In the genomic region with DNA sequence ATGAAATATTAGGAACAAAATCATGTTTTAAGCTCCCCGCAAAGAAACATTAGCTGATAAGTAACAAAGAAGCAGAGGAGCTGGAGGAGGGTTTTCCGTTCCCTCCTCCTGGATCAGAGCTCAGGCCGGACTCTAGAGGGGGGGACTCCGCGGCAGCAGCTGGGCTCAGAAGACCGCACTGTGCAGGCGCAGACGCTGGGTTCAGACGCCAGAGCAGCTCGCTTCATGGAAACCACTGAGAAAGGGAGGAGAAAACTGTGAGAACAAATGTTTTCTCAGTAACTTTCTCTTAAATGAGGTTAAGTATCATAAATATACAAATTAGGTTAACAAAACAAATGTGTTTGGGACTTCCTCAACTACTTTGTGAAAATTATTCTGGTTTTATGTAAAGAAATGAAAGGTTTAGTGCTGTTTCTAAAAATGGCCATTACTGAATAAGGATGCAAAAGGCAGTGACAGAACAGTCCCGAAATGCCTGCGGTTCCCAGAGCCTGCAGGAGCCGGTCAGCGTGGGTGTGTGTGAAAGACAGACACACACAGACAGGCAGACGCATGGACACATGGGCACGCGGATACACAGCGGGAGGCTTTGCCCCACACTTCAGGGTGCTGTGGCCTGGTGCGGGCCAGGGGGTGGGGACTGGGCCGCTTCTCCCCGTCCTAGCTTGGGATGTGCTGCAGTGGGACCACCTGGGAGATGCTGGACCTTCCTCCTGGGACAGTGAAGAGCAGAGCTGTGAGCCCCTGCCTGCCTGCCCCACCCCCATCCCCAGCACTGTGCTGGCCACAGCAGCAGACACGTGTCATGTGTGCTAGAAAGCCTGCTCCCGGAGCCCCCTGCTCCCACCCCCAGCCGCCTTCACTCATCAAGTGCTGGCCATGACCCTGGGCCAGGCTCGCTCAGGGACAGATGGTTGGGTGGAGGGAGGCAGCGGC, we compare ENCODE assay signal across 29 cellular contexts. TPM values are rescaled to one million over a fixed set of nuclear protein-coding genes. Genes with fewer than 3 reads are reported as not detected.
DNase-seq lines count a peak whose midpoint lies in the region; ATAC-seq and TF ChIP-seq lines count a peak whose summit lies in the region.
"Had no signal": no experiment of that assay in that cellular context is flagged by ENCODE, and none has a peak within 500 bp of the region (broad histone marks: within the 10 kb centered on the region; RNA-seq: fewer than 3 reads in every experiment).

No MANE protein-coding gene starts in this region.

- H3K36me3 Mint-ChIP-seq in activated naive CD4-positive, alpha-beta T cell treated with anti-CD3 and anti-CD28 coated beads, Interleukin-2, amount 50 U/mL, for 24 hours, result no peaks in the 10 kb centered on the region
- no peaks in the 10 kb centered on the region for H3K36me3 Mint-ChIP-seq in neural progenitor cell
- H3K36me3 Mint-ChIP-seq: naive B cell; stimulated activated naive B cell treated with anti-CD40 and anti-IgM and Interleukin-4, amounts not matched to agents 10 μg/mL and 1 μg/mL and 100 μg/mL, for 72 hours had no signal

- H3K36me3 ChIP-seq in fibroblast of lung (ENCODE audit: control insufficient read depth, insufficient read depth, low read length), result no peaks in the 10 kb centered on the region
- no peaks in the 10 kb centered on the region for H3K36me3 ChIP-seq in neural progenitor cell
- H3K36me3 ChIP-seq in aorta (ENCODE audit: control insufficient read depth in 1 of 2, insufficient read depth in 2 of 2, low read length in 1 of 2), result no peaks in the 10 kb centered on the region
- H3K36me3 ChIP-seq: suprapubic skin had no signal

- H2AFZ ChIP-seq in fibroblast of lung (ENCODE audit: low read length) (no peak overlapping the region), neural progenitor cell (replicated peaks) (no peak overlapping the region)

- intact Hi-C loops in aorta (cut with DNase I), result no loop called here

- H3K79me2 ChIP-seq in fibroblast of lung (ENCODE audit: control insufficient read depth, insufficient read depth, low read length) (no peaks in the 10 kb centered on the region), neural progenitor cell (ENCODE audit: low read depth) (no peaks in the 10 kb centered on the region)

- H3K9me3 Mint-ChIP-seq in activated naive CD4-positive, alpha-beta T cell treated with anti-CD3 and anti-CD28 coated beads, Interleukin-2, amount 50 U/mL, for 24 hours, result no peaks in the 10 kb centered on the region
- H3K9me3 Mint-ChIP-seq in neural progenitor cell, result peaks cover 3% of the 10 kb centered on the region
- H3K9me3 Mint-ChIP-seq: activated T-cell treated with anti-CD3 and anti-CD28 coated beads, Interleukin-2, amount 50 U/mL, for 72 hours had no signal

- H3F3A ChIP-seq in neural progenitor cell (ENCODE audit: low read depth), result no peaks in the 10 kb centered on the region

- no peak for DNase-seq in activated naive CD4-positive, alpha-beta T cell (lab: John Stamatoyannopoulos, UW)
- peak; percentile 2 to 16 for DNase-seq in fibroblast of lung (ENCODE audit: low read depth in 2 of 2)
- DNase-seq in neural progenitor cell (ENCODE audit: low spot score), result no peak
- DNase-seq in aorta, result no peak
- DNase-seq in RWPE1 (ENCODE audit: low spot score), result no peak
- DNase-seq in NCI-H2227 treated with DMSO at 0.1 percent for 48 hours (lab: John Stamatoyannopoulos, UW), result no peak
- DNase-seq in DMS 273 treated with DMSO at 0.1 percent for 48 hours (lab: John Stamatoyannopoulos, UW), result no peak
- DNase-seq: 8988T; activated CD4-positive, alpha-beta T cell treated with anti-CD3 and anti-CD28 coated beads, Interleukin-2, amount 50 U/mL, for 4 hours; activated T-cell treated with anti-CD3 and anti-CD28 coated beads, Interleukin-2, amount 50 U/mL, for 72 hours; DMS79 treated with DMSO at 0.1 percent for 48 hours; effector memory CD4-positive, alpha-beta T cell; Karpas-422; kidney; naive B cell; NCI-H1930; NCI-H524 treated with DMSO at 0.1 percent for 48 hours; SHP77 treated with DMSO at 0.1 percent for 48 hours; stimulated activated naive B cell treated with anti-CD40 and anti-IgM and Interleukin-4, amounts not matched to agents 10 μg/mL and 1 μg/mL and 100 μg/mL, for 72 hours had no signal

- peak; percentile 24 for ATAC-seq in aorta (ENCODE audit: low FRiP score)
- ATAC-seq: activated CD4-positive, CD25-positive, alpha-beta regulatory T cell treated with anti-CD3 and anti-CD28 coated beads, Interleukin-2, amount 50 U/mL, for 24 hours; activated T-cell treated with anti-CD3 and anti-CD28 coated beads, Interleukin-2, amount 50 U/mL, for 72 hours; stimulated activated naive B cell treated with anti-CD40 and anti-IgM and Interleukin-4, amounts not matched to agents 10 μg/mL and 1 μg/mL and 100 μg/mL, for 72 hours had no signal

- TF ChIP-seq CTCF in fibroblast of lung (conservative IDR thresholded peaks at IDR 0.05 in 1 of 2, IDR thresholded peaks at IDR 0.05 in 1 of 2; ENCODE audit: low read depth in 1 of 2, low read length in 2 of 2), result no peak
- TF ChIP-seq CTCF in neural progenitor cell (IDR thresholded peaks at IDR 0.05), result no peak
- TF ChIP-seq CTCF in RWPE1 (conservative IDR thresholded peaks at IDR 0.05; ENCODE audit: low read depth), result no peak

- no peak overlapping the region for H3K4me2 ChIP-seq in fibroblast of lung (ENCODE audit: extremely low read depth, insufficient read depth, low read length)
- H3K4me2 ChIP-seq in neural progenitor cell, result no peak overlapping the region

- H3K4me1 Mint-ChIP-seq in activated naive CD4-positive, alpha-beta T cell treated with anti-CD3 and anti-CD28 coated beads, Interleukin-2, amount 50 U/mL, for 24 hours, result no peaks in the 10 kb centered on the region
- peaks cover 16% of the 10 kb centered on the region for H3K4me1 Mint-ChIP-seq in neural progenitor cell
- H3K4me1 Mint-ChIP-seq: naive B cell; stimulated activated naive B cell treated with anti-CD40 and anti-IgM and Interleukin-4, amounts not matched to agents 10 μg/mL and 1 μg/mL and 100 μg/mL, for 72 hours had no signal

- H3K27me3 ChIP-seq in fibroblast of lung (ENCODE audit: control insufficient read depth, insufficient read depth, low read length) (no peaks in the 10 kb centered on the region), neural progenitor cell (no peaks in the 10 kb centered on the region), aorta (ENCODE audit: control insufficient read depth in 1 of 2, insufficient read depth in 2 of 2, low read length in 1 of 2) (no peaks in the 10 kb centered on the region)

- H3K9ac ChIP-seq in fibroblast of lung (ENCODE audit: insufficient read depth, low read length) (no peak overlapping the region), neural progenitor cell (no peak overlapping the region)

- CTCF ChIA-PET in RWPE1 (lab: Yijun Ruan, JAX), result interaction anchor here (0.6 kb wide), 1 partner anchor 164 kb away, joined by 4 read pairs; no protein-coding TSS in a partner anchor

- H3K4me1 ChIP-seq in fibroblast of lung (ENCODE audit: control insufficient read depth, extremely low read depth, insufficient read depth, low read length) (no peaks in the 10 kb centered on the region), neural progenitor cell (peaks cover 3% of the 10 kb centered on the region), aorta (ENCODE audit: control insufficient read depth in 1 of 2, insufficient read depth in 2 of 2, low read length in 2 of 2) (no peaks in the 10 kb centered on the region)
- H3K4me1 ChIP-seq: suprapubic skin had no signal

- H3K4me3 Mint-ChIP-seq in activated naive CD4-positive, alpha-beta T cell treated with anti-CD3 and anti-CD28 coated beads, Interleukin-2, amount 50 U/mL, for 24 hours, result no peak overlapping the region
- no peak overlapping the region for H3K4me3 Mint-ChIP-seq in neural progenitor cell
- H3K4me3 Mint-ChIP-seq: activated T-cell treated with anti-CD3 and anti-CD28 coated beads, Interleukin-2, amount 50 U/mL, for 72 hours; naive B cell; stimulated activated naive B cell treated with anti-CD40 and anti-IgM and Interleukin-4, amounts not matched to agents 10 μg/mL and 1 μg/mL and 100 μg/mL, for 72 hours had no signal

- H4K20me1 ChIP-seq in fibroblast of lung (ENCODE audit: control insufficient read depth, extremely low read depth, insufficient read depth, low read length), result no peaks in the 10 kb centered on the region
- no peaks in the 10 kb centered on the region for H4K20me1 ChIP-seq in neural progenitor cell (ENCODE audit: low read depth)

- H3K9me3 ChIP-seq in fibroblast of lung (ENCODE audit: control insufficient read depth, insufficient read depth, low read depth, low read length) (no peaks in the 10 kb centered on the region), neural progenitor cell (ENCODE audit: low read depth) (no peaks in the 10 kb centered on the region), aorta (ENCODE audit: control insufficient read depth, low read length) (no peaks in the 10 kb centered on the region)
- H3K9me3 ChIP-seq: suprapubic skin had no signal

- no peak overlapping the region for H3K27ac ChIP-seq in fibroblast of lung (ENCODE audit: insufficient read depth, low read length)
- H3K27ac ChIP-seq in neural progenitor cell, result no peak overlapping the region
- H3K27ac ChIP-seq in aorta (ENCODE audit: low read depth in 1 of 2, low read length in 2 of 2), result no peak overlapping the region
- H3K27ac ChIP-seq in RWPE1, result no peak overlapping the region
- H3K27ac ChIP-seq: epithelial cell of prostate, skin epidermis, suprapubic skin had no signal

- H3K27ac Mint-ChIP-seq in activated naive CD4-positive, alpha-beta T cell treated with anti-CD3 and anti-CD28 coated beads, Interleukin-2, amount 50 U/mL, for 24 hours, result peak overlapping the region; percentile 12
- H3K27ac Mint-ChIP-seq in neural progenitor cell, result peak overlapping the region; percentile 42
- H3K27ac Mint-ChIP-seq: activated T-cell treated with anti-CD3 and anti-CD28 coated beads, Interleukin-2, amount 50 U/mL, for 72 hours; naive B cell; stimulated activated naive B cell treated with anti-CD40 and anti-IgM and Interleukin-4, amounts not matched to agents 10 μg/mL and 1 μg/mL and 100 μg/mL, for 72 hours had no signal

- peaks cover 1% of the 10 kb centered on the region for H3K27me3 Mint-ChIP-seq in activated naive CD4-positive, alpha-beta T cell treated with anti-CD3 and anti-CD28 coated beads, Interleukin-2, amount 50 U/mL, for 24 hours
- peaks cover 6% of the 10 kb centered on the region for H3K27me3 Mint-ChIP-seq in neural progenitor cell (ENCODE audit: insufficient read depth, low read depth)
- H3K27me3 Mint-ChIP-seq: naive B cell; stimulated activated naive B cell treated with anti-CD40 and anti-IgM and Interleukin-4, amounts not matched to agents 10 μg/mL and 1 μg/mL and 100 μg/mL, for 72 hours had no signal

- H3K4me3 ChIP-seq in fibroblast of lung (replicated peaks in 1 of 4; ENCODE audit: control extremely low read depth in 1 of 4, insufficient read depth in 1 of 4, low read depth in 3 of 4, low read length in 4 of 4) (no peak overlapping the region), neural progenitor cell (no peak overlapping the region), aorta (ENCODE audit: low read length in 2 of 2) (no peak overlapping the region)
- H3K4me3 ChIP-seq: skin epidermis, suprapubic skin had no signal

- POLR2A ChIA-PET in RWPE1 (lab: Yijun Ruan, JAX; ENCODE audit: low non-redundant PET), result no interaction called here

- 21 to 31% methylated on average over 26 of the region's 26 CpGs for WGBS in aorta, 2 donors

RNA-seq across cellular contexts. Expression of gene ADGRA1, which starts 20.3 kb away (rescaled TPM):
- not detected in 2 replicates for total RNA-seq in fibroblast of lung
- polyA plus RNA-seq in fibroblast of lung, result not detected in 2 replicates
- polyA plus RNA-seq in fibroblast of lung (2012), result not detected in 2 replicates
- not detected in 2 replicates for polyA minus RNA-seq in fibroblast of lung (ENCODE audit: low replicate concordance)
- total RNA-seq in neural progenitor cell (ENCODE audit: low replicate concordance), result not detected in 2 replicates
- total RNA-seq in aorta, result not detected
- under 1 TPM in 1 of 2 donors, not detected in 1; 0.20 TPM for polyA plus RNA-seq in aorta
- total RNA-seq: activated T-cell treated with anti-CD3 and anti-CD28 coated beads, Interleukin-2, amount 50 U/mL, for 72 hours; fibroblast of villous mesenchyme; H4; lower leg skin; suprapubic skin; T-helper 2 cell treated with Interferon-gamma antibody and Interleukin-4, amounts not matched to agents 100 ng/mL and 5 ng/mL, for 36 hours; urinary bladder had no signal

Comparison
In these comparisons a context has a peak if more than half of its experiments do, and no peak if none do; other contexts are left out.
1. DNase-seq: peak in fibroblast of lung (2 of 2); none in activated naive CD4-positive, alpha-beta T cell (0 of 4), neural progenitor cell (single experiment), aorta (0 of 2), RWPE1 (single experiment), NCI-H2227 treated with DMSO at 0.1 percent for 48 hours (single experiment) and DMS 273 treated with DMSO at 0.1 percent for 48 hours (single experiment).